Comparison of ENCODE assay signal across 15 cellular contexts in the genomic region with DNA sequence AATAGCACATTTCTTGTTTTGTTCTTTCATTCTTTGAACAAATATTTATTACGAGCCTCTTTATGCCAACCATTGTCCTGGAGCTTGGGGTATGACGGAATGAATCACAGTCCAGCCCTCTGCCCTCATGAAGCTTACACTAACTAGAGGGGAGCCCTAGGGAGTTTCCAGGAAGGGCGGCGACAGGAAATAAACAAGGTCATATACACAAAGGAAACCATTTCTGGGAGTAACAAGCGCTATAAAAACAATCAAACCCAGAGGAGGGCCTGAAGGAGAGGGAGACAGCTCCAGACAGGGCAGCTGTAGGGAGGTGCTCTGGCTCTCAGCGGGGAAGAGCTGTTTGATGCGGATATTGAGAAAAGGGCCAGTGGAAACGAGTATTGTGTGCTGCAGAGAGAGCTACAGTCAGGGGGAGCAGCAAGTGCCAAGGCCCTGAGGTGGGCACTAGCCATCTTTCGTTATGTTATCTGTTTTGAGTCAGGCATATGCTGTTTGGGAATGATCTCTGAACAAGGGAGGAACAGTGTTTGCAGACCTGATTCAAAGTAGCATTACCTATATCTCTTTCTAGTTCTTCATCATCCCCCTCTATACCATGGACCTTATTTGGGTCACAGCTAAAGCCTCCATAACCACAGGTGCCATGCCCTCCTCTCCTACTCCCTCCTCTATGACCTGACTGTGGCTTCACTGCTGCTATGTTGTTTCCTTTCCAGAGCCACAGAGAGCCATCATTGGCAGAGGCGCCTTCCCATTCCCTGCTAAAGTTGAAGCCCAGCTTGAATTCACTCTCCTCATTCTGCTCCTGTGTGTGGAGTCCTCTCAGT. TPM values are rescaled to one million over a fixed set of nuclear protein-coding genes. Genes with fewer than 3 reads are reported as not detected.
A peak's percentile ranks its signal among the peaks of the same experiment; 100 is the strongest.
DNase-seq lines count a peak whose midpoint lies in the region; ATAC-seq, FAIRE-seq and TF ChIP-seq lines count a peak whose summit lies in the region.
"Had no signal": no experiment of that assay in that cellular context is flagged by ENCODE, and none has a peak within 500 bp of the region (broad histone marks: within the 10 kb centered on the region; RNA-seq: fewer than 3 reads in every experiment).

No MANE protein-coding gene starts in this region.

- TF ChIP-seq EP300 in upper lobe of left lung (IDR thresholded peaks at IDR 0.05): peak in 2 of 4 donors; percentile 55 to 69

- H3K27me3 ChIP-seq in colonic mucosa (no peaks in the 10 kb centered on the region), upper lobe of left lung (no peaks in the 10 kb centered on the region)
- H3K27me3 ChIP-seq: tibial artery had no signal

- no peaks in the 10 kb centered on the region for H3K9me3 ChIP-seq in colonic mucosa
- no peaks in the 10 kb centered on the region for H3K9me3 ChIP-seq in mucosa of descending colon
- peaks cover 0 to 3% (median 0%) of the 10 kb centered on the region in 4 donors for H3K9me3 ChIP-seq in upper lobe of left lung
- H3K9me3 ChIP-seq: tibial artery had no signal

- H3K27me3 Mint-ChIP-seq in activated naive CD4-positive, alpha-beta T cell treated with anti-CD3 and anti-CD28 coated beads, Interleukin-2, amount 50 U/mL, for 24 hours: no peaks in the 10 kb centered on the region

- intact Hi-C loops in colonic mucosa (cut with DNase I) (no loop called here), mucosa of descending colon (cut with DNase I, micrococcal nuclease) (no loop called here)

- H3K4me1 Mint-ChIP-seq in activated naive CD4-positive, alpha-beta T cell treated with anti-CD3 and anti-CD28 coated beads, Interleukin-2, amount 50 U/mL, for 24 hours: peaks cover 8% of the 10 kb centered on the region

- peak; percentile 79 for ATAC-seq in mucosa of descending colon
- ATAC-seq in upper lobe of left lung (ENCODE audit: low FRiP score in 2 of 2): peak; percentile 26 to 39
- no peak for ATAC-seq in HG03571 (IDR thresholded peaks at IDR 0.05; ENCODE audit: unreplicated experiment)

- no peak for FAIRE-seq in H54 (lab: Jason Lieb, UNC)
- FAIRE-seq: colon had no signal

- TF ChIP-seq POLR2A in upper lobe of left lung (IDR thresholded peaks at IDR 0.05) (peak in 2 of 4 donors; percentile 21 to 31), H54 (IDR thresholded peaks at IDR 0.05; ENCODE audit: low read depth, low read length) (no peak)

- no peaks in the 10 kb centered on the region for H3K9me3 Mint-ChIP-seq in activated naive CD4-positive, alpha-beta T cell treated with anti-CD3 and anti-CD28 coated beads, Interleukin-2, amount 50 U/mL, for 24 hours

- DNase-seq in activated naive CD4-positive, alpha-beta T cell (lab: John Stamatoyannopoulos, UW): no peak
- DNase-seq in colonic mucosa (peak; percentile 73), mucosa of descending colon (peak; percentile 57 to 79 (median 57)), upper lobe of left lung (no peak), H54 (ENCODE audit: insufficient read length, low spot score) (no peak)
- no peak for DNase-seq in central memory CD4-positive, alpha-beta T cell
- DNase-seq: activated CD4-positive, CD25-positive, alpha-beta regulatory T cell; activated gamma-delta T cell treated with Interleukin-2 at 50 U/mL for 16 hours; MV-4-11; NCI-H524 treated with DMSO at 0.1 percent for 48 hours; SHP77 had no signal

- peak overlapping the region in 1 of 2 donors; percentile 4 for H3K9ac ChIP-seq in colonic mucosa (ENCODE audit: low read depth in 2 of 2, low read length in 2 of 2)

- peak overlapping the region; percentile 27 for H3K27ac Mint-ChIP-seq in activated naive CD4-positive, alpha-beta T cell treated with anti-CD3 and anti-CD28 coated beads, Interleukin-2, amount 50 U/mL, for 24 hours

- H3K27ac ChIP-seq in colonic mucosa (peak overlapping the region; percentile 41), upper lobe of left lung (peak overlapping the region; percentile 28 to 73 (median 64))
- H3K27ac ChIP-seq: tibial artery had no signal

- TF ChIP-seq CTCF in colonic mucosa (IDR thresholded peaks at IDR 0.05) (no peak), mucosa of descending colon (IDR thresholded peaks at IDR 0.05) (no peak), upper lobe of left lung (IDR thresholded peaks at IDR 0.05) (no peak)

- H3K4me3 Mint-ChIP-seq in activated naive CD4-positive, alpha-beta T cell treated with anti-CD3 and anti-CD28 coated beads, Interleukin-2, amount 50 U/mL, for 24 hours: no peak overlapping the region

- 60 to 76% methylated on average over 10 of the region's 10 CpGs for WGBS in upper lobe of left lung, 2 donors

- peaks cover 8% of the 10 kb centered on the region for H3K4me1 ChIP-seq in colonic mucosa
- peaks cover 27% of the 10 kb centered on the region for H3K4me1 ChIP-seq in mucosa of descending colon (ENCODE audit: low read depth)
- peaks cover 0 to 6% (median 1%) of the 10 kb centered on the region in 4 donors for H3K4me1 ChIP-seq in upper lobe of left lung

- H3K4me3 ChIP-seq in colonic mucosa (no peak overlapping the region), mucosa of descending colon (no peak overlapping the region), upper lobe of left lung (no peak overlapping the region)
- H3K4me3 ChIP-seq: tibial artery had no signal

- H3K36me3 Mint-ChIP-seq in activated naive CD4-positive, alpha-beta T cell treated with anti-CD3 and anti-CD28 coated beads, Interleukin-2, amount 50 U/mL, for 24 hours: no peaks in the 10 kb centered on the region

- H3K36me3 ChIP-seq in colonic mucosa: no peaks in the 10 kb centered on the region
- no peaks in the 10 kb centered on the region for H3K36me3 ChIP-seq in mucosa of descending colon (ENCODE audit: low read depth)
- H3K36me3 ChIP-seq in upper lobe of left lung: no peaks in the 10 kb centered on the region
- H3K36me3 ChIP-seq: tibial artery had no signal

RNA-seq across cellular contexts. Expression of a gene that starts 15.3 kb away (rescaled TPM):
- 10 to 100 TPM in 1 of 2 donors, 1 to 10 TPM in 1; 2.0 to 13.7 TPM for total RNA-seq in colonic mucosa
- 10 to 100 TPM in 2 of 3 donors, 1 to 10 TPM in 1; 4.9 to 82.1 (median 48.8) TPM for total RNA-seq in mucosa of descending colon
- total RNA-seq in upper lobe of left lung: 100 to 1,000 TPM; 110 to 584 (median 179) TPM

Comparison
In these comparisons a context has a peak if more than half of its experiments do, and no peak if none do; other contexts are left out.
1. DNase-seq: peak in colonic mucosa (single experiment) and mucosa of descending colon (3 of 3); none in activated naive CD4-positive, alpha-beta T cell (0 of 4), upper lobe of left lung (0 of 2), central memory CD4-positive, alpha-beta T cell (single experiment) and H54 (single experiment).